In genomic region chr4:7759635-7760034, GRCh38 we compare ENCODE assay signal across 13 cellular contexts.
DNase-seq lines count a peak whose midpoint lies in the region; ATAC-seq and TF ChIP-seq lines count a peak whose summit lies in the region.
"Had no signal": no experiment of that assay in that cellular context is flagged by ENCODE, and none has a peak within 500 bp of the region (broad histone marks: within the 10 kb centered on the region; RNA-seq: fewer than 3 reads in every experiment).

No MANE protein-coding gene starts in this region.

- no peak for TF ChIP-seq POLR2A in spleen (IDR thresholded peaks at IDR 0.05)

- WGBS in spleen, 5 donors = 70 to 85% (median 75%) methylated on average over 5 to 7 of the region's 7 CpGs

- no peaks in the 10 kb centered on the region for H3K9me2 ChIP-seq in PC-9 (ENCODE audit: insufficient read depth)

- peak overlapping the region; percentile 91 for H3K27ac Mint-ChIP-seq in activated CD4-positive, alpha-beta T cell treated with anti-CD3 and anti-CD28 coated beads, Interleukin-2, amount 10 ng/mL, durations not matched to agents 7 days and 5 days
- H3K27ac Mint-ChIP-seq in activated naive CD8-positive, alpha-beta T cell treated with anti-CD3 and anti-CD28 coated beads for 36 hours = peak overlapping the region; percentile 87

- no peaks in the 10 kb centered on the region for H3K27me3 Mint-ChIP-seq in activated CD4-positive, alpha-beta T cell treated with anti-CD3 and anti-CD28 coated beads, Interleukin-2, amount 10 ng/mL, durations not matched to agents 7 days and 5 days
- H3K27me3 Mint-ChIP-seq in activated naive CD8-positive, alpha-beta T cell treated with anti-CD3 and anti-CD28 coated beads for 36 hours = peaks cover 3% of the 10 kb centered on the region
- H3K27me3 Mint-ChIP-seq: brain had no signal

- POLR2A ChIA-PET in activated CD4-positive, alpha-beta T cell treated with anti-CD3 and anti-CD28 coated beads, Interleukin-2, amount 10 ng/mL, durations not matched to agents 7 days and 5 days (lab: Charles Lee) = no interaction called here
- POLR2A ChIA-PET in PC-9 (lab: Charles Lee; ENCODE audit: unreplicated experiment) = interaction anchor here (0.5 kb wide), 1 partner anchor 974 kb away, joined by 3 read pairs; no protein-coding TSS in a partner anchor

- no peak overlapping the region for H2AFZ ChIP-seq in PC-9

- H4K20me1 ChIP-seq in PC-9 (ENCODE audit: insufficient read depth) = peaks cover 97% of the 10 kb centered on the region

- H3K4me3 ChIP-seq in PC-9 = no peak overlapping the region
- peak overlapping the region in 1 of 8 donors; percentile 36 for H3K4me3 ChIP-seq in spleen
- H3K4me3 ChIP-seq: HAP-1 had no signal

- H3K36me3 ChIP-seq in PC-9 (ENCODE audit: low read depth) (no peaks in the 10 kb centered on the region; the same call in 1 of the 2 replicates), spleen (peaks cover 0 to 33% (median 4%) of the 10 kb centered on the region in 6 donors)

- intact Hi-C loops in PC-9 (cut with micrococcal nuclease; ENCODE audit: unreplicated experiment) (loop anchor here (5.0 to 10.0 kb wide), 3 partner anchors 105 to 567 kb away; partner anchors contain the start of gene SORCS2), spleen (cut with DNase I; ENCODE audit: low total_unique reads) (no loop called here)

- H3K36me3 Mint-ChIP-seq in activated CD4-positive, alpha-beta T cell treated with anti-CD3 and anti-CD28 coated beads, Interleukin-2, amount 10 ng/mL, durations not matched to agents 7 days and 5 days (ENCODE audit: low read depth) = no peaks in the 10 kb centered on the region
- no peaks in the 10 kb centered on the region for H3K36me3 Mint-ChIP-seq in activated naive CD8-positive, alpha-beta T cell treated with anti-CD3 and anti-CD28 coated beads for 36 hours

- no peaks in the 10 kb centered on the region for H3K27me3 ChIP-seq in PC-9 (ENCODE audit: insufficient read depth, low read depth)
- no peaks in the 10 kb centered on the region for H3K27me3 ChIP-seq in spleen (replicated peaks in 1 of 7)

- H3K27ac ChIP-seq in PC-9 (0 out of 2 replicates have a peak overlapping the region, but pooled peaks have one; percentile 26), spleen (peak overlapping the region in 3 of 8 donors; percentile 58 to 61 (median 61))

- no peak for ATAC-seq in GM18909 (IDR thresholded peaks at IDR 0.05; ENCODE audit: poor library complexity, unreplicated experiment)

- no peak for TF ChIP-seq CTCF in PC-9 (conservative IDR thresholded peaks at IDR 0.05)
- TF ChIP-seq CTCF in spleen (IDR thresholded peaks at IDR 0.05 in 8 of 11, conservative IDR thresholded peaks at IDR 0.05 in 3 of 11) = no peak

- H3K4me1 Mint-ChIP-seq in activated CD4-positive, alpha-beta T cell treated with anti-CD3 and anti-CD28 coated beads, Interleukin-2, amount 10 ng/mL, durations not matched to agents 7 days and 5 days = peaks cover 25% of the 10 kb centered on the region
- peaks cover 24% of the 10 kb centered on the region for H3K4me1 Mint-ChIP-seq in activated naive CD8-positive, alpha-beta T cell treated with anti-CD3 and anti-CD28 coated beads for 36 hours

- H3K9me3 Mint-ChIP-seq in activated CD4-positive, alpha-beta T cell treated with anti-CD3 and anti-CD28 coated beads, Interleukin-2, amount 10 ng/mL, durations not matched to agents 7 days and 5 days = no peaks in the 10 kb centered on the region
- no peaks in the 10 kb centered on the region for H3K9me3 Mint-ChIP-seq in activated naive CD8-positive, alpha-beta T cell treated with anti-CD3 and anti-CD28 coated beads for 36 hours

- H3K4me2 ChIP-seq in PC-9 = no peak overlapping the region

- CTCF ChIA-PET in activated CD4-positive, alpha-beta T cell treated with anti-CD3 and anti-CD28 coated beads, Interleukin-2, amount 10 ng/mL, durations not matched to agents 7 days and 5 days (lab: Charles Lee) = interaction anchor here (0.8 to 2.3 kb wide), 4 partner anchors 10 to 45 kb away, joined by 4 to 7 read pairs (median 5); no protein-coding TSS in a partner anchor
- CTCF ChIA-PET in PC-9 (lab: Charles Lee) = interaction anchor here (1.0 kb wide), 1 partner anchor 11 kb away, joined by 3 read pairs; no protein-coding TSS in a partner anchor

- peaks cover 100% of the 10 kb centered on the region for H3K79me2 ChIP-seq in PC-9 (ENCODE audit: low read depth)

- DNase-seq in activated CD4-positive, alpha-beta T cell treated with anti-CD3 and anti-CD28 coated beads, Interleukin-2, amount 10 ng/mL, durations not matched to agents 7 days and 5 days = no peak
- DNase-seq in activated CD4-positive, alpha-beta T cell treated with anti-CD3 and anti-CD28 coated beads, Interleukin-2, amount 50 U/mL, for 48 hours = no peak
- DNase-seq in PC-9 (no peak), spleen (peak; percentile 79), KG1 (lab: John Stamatoyannopoulos, UW) (no peak), mesenteric fat pad (ENCODE audit: low spot score) (no peak)
- no peak for DNase-seq in activated naive CD8-positive, alpha-beta T cell treated with anti-CD3 and anti-CD28 coated beads for 36 hours
- DNase-seq: mammary epithelial cell, NCI-H2029, SIG-M5 had no signal

- H3K4me1 ChIP-seq in PC-9 (replicated peaks; ENCODE audit: insufficient read depth) (peaks cover 17% of the 10 kb centered on the region; the same call in 1 of the 2 replicates), spleen (peaks cover 0 to 42% (median 25%) of the 10 kb centered on the region in 6 donors)
- H3K4me1 ChIP-seq: HAP-1 had no signal

- H3K9me3 ChIP-seq in PC-9 (ENCODE audit: insufficient read depth, low read depth) (no peaks in the 10 kb centered on the region), spleen (no peaks in the 10 kb centered on the region)
- H3K9me3 ChIP-seq: HAP-1 had no signal

- H3F3A ChIP-seq in PC-9 (ENCODE audit: insufficient read depth, low read depth) = peaks cover 46% of the 10 kb centered on the region; the same call in 1 of the 2 replicates

- BruUV-seq in PC-9 (replicated peaks; lab: Mats Ljungman, UMichigan) = no TSS peak

- peak overlapping the region; percentile 63 for H3K4me3 Mint-ChIP-seq in activated CD4-positive, alpha-beta T cell treated with anti-CD3 and anti-CD28 coated beads, Interleukin-2, amount 10 ng/mL, durations not matched to agents 7 days and 5 days
- H3K4me3 Mint-ChIP-seq in activated naive CD8-positive, alpha-beta T cell treated with anti-CD3 and anti-CD28 coated beads for 36 hours = peak overlapping the region; percentile 66
- H3K4me3 Mint-ChIP-seq: brain had no signal
